In the genomic region with DNA sequence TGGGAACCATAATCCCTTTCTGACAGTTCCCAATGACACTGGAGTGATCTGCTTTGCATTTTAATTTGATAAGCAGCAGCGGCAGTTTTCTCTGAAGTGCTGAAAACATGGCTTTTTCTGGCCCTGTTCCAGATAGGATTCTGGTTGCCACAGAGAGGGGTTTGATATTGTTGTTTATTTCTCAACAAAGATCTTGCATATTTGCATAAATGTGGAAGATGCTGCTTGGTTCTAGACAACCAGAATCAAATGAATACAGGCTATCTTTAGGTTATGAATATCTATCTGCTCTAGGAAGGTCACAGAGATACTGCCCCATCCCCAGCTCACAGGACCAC, we compare ENCODE assay signal across 10 cellular contexts.
A peak's percentile ranks its signal among the peaks of the same experiment; 100 is the strongest.
DNase-seq lines count a peak whose midpoint lies in the region; ATAC-seq and TF ChIP-seq lines count a peak whose summit lies in the region.
"Had no signal": no experiment of that assay in that cellular context is flagged by ENCODE, and none has a peak within 500 bp of the region (broad histone marks: within the 10 kb centered on the region; RNA-seq: fewer than 3 reads in every experiment).

No MANE protein-coding gene starts in this region.

- POLR2A ChIA-PET in WTC11 (lab: Charles Lee), result no interaction called here

- TF ChIP-seq CTCF in parathyroid adenoma (IDR thresholded peaks at IDR 0.05) (no peak), progenitor cell of endocrine pancreas (IDR thresholded peaks at IDR 0.05; ENCODE audit: unreplicated experiment) (no peak), WTC11 (IDR thresholded peaks at IDR 0.05) (no peak), mucosa of descending colon (IDR thresholded peaks at IDR 0.05) (no peak)

- no peak for DNase-seq in T-helper 2 cell treated with Interferon-gamma antibody and Interleukin-4, amounts not matched to agents 5 μg/mL and 100 μg/mL, for 36 hours (ENCODE audit: low spot score)
- DNase-seq in T-helper 2 cell, result no peak
- peak; percentile 73 for DNase-seq in NCI-H2171 (lab: John Stamatoyannopoulos, UW)
- no peak for DNase-seq in progenitor cell of endocrine pancreas (ENCODE audit: low spot score, unreplicated experiment)
- DNase-seq in WTC11 (ENCODE audit: low spot score), result no peak
- no peak for DNase-seq in mucosa of descending colon
- DNase-seq: AML-193 had no signal

- ATAC-seq in WTC11 (no peak), mucosa of descending colon (no peak)

- H2AFZ ChIP-seq in parathyroid adenoma, result no peak overlapping the region

- no peaks in the 10 kb centered on the region for H3K27me3 ChIP-seq in parathyroid adenoma (ENCODE audit: control insufficient read depth, insufficient read depth, low read length)
- H3K27me3 ChIP-seq: neutrophil had no signal

- H3K4me3 Mint-ChIP-seq in T-helper 2 cell treated with Interferon-gamma antibody and Interleukin-4, amounts not matched to agents 5 μg/mL and 100 μg/mL, for 36 hours, result peak overlapping the region; percentile 89
- no peak overlapping the region for H3K4me3 Mint-ChIP-seq in progenitor cell of endocrine pancreas (ENCODE audit: low read depth)
- no peak overlapping the region for H3K4me3 Mint-ChIP-seq in WTC11

- H3K27ac Mint-ChIP-seq in T-helper 2 cell treated with Interferon-gamma antibody and Interleukin-4, amounts not matched to agents 5 μg/mL and 100 μg/mL, for 36 hours, result peak overlapping the region; percentile 93
- H3K27ac Mint-ChIP-seq in progenitor cell of endocrine pancreas (no peak overlapping the region), WTC11 (no peak overlapping the region)

- no peaks in the 10 kb centered on the region for H3K27me3 Mint-ChIP-seq in T-helper 2 cell treated with Interferon-gamma antibody and Interleukin-4, amounts not matched to agents 5 μg/mL and 100 μg/mL, for 36 hours (ENCODE audit: low read depth)
- H3K27me3 Mint-ChIP-seq in progenitor cell of endocrine pancreas, result no peaks in the 10 kb centered on the region
- H3K27me3 Mint-ChIP-seq in WTC11 (ENCODE audit: low read depth), result no peaks in the 10 kb centered on the region

- no peaks in the 10 kb centered on the region for H3K9me3 ChIP-seq in parathyroid adenoma (ENCODE audit: control insufficient read depth, low read length)
- no peaks in the 10 kb centered on the region for H3K9me3 ChIP-seq in mucosa of descending colon
- H3K9me3 ChIP-seq: neutrophil had no signal

- H3K9ac ChIP-seq in parathyroid adenoma, result no peak overlapping the region

- H3K9me3 Mint-ChIP-seq in T-helper 2 cell treated with Interferon-gamma antibody and Interleukin-4, amounts not matched to agents 5 μg/mL and 100 μg/mL, for 36 hours, result no peaks in the 10 kb centered on the region
- H3K9me3 Mint-ChIP-seq in progenitor cell of endocrine pancreas (ENCODE audit: low read depth) (no peaks in the 10 kb centered on the region), WTC11 (no peaks in the 10 kb centered on the region)

- peaks cover 4% of the 10 kb centered on the region for H3K79me2 ChIP-seq in parathyroid adenoma

- no peaks in the 10 kb centered on the region for H3K36me3 ChIP-seq in parathyroid adenoma (ENCODE audit: control insufficient read depth, insufficient read depth, low read length)
- no peaks in the 10 kb centered on the region for H3K36me3 ChIP-seq in mucosa of descending colon (ENCODE audit: low read depth)
- H3K36me3 ChIP-seq: neutrophil had no signal

- CTCF ChIA-PET in WTC11 (lab: Charles Lee), result interaction anchor here (0.7 to 0.8 kb wide), 2 partner anchors 10 to 84 kb away, joined by 3 read pairs; no protein-coding TSS in a partner anchor

- H3K36me3 Mint-ChIP-seq in T-helper 2 cell treated with Interferon-gamma antibody and Interleukin-4, amounts not matched to agents 5 μg/mL and 100 μg/mL, for 36 hours (ENCODE audit: low read depth), result peaks cover 12% of the 10 kb centered on the region
- H3K36me3 Mint-ChIP-seq in progenitor cell of endocrine pancreas (ENCODE audit: insufficient read depth) (peaks cover 1% of the 10 kb centered on the region), WTC11 (no peaks in the 10 kb centered on the region)

- H3K27ac ChIP-seq in cingulate gyrus (ENCODE audit: low read depth, low read length) (peak overlapping the region; percentile 43), parathyroid adenoma (peak overlapping the region; percentile 89)

- intact Hi-C loops in mucosa of descending colon (cut with DNase I, micrococcal nuclease), result no loop called here

- peak overlapping the region; percentile 69 for H3K4me2 ChIP-seq in parathyroid adenoma (ENCODE audit: low read length)

- peaks cover 8% of the 10 kb centered on the region for H3K4me1 ChIP-seq in parathyroid adenoma
- H3K4me1 ChIP-seq in mucosa of descending colon (ENCODE audit: low read depth), result peaks cover 10% of the 10 kb centered on the region

- peaks cover 56% of the 10 kb centered on the region for H3K4me1 Mint-ChIP-seq in T-helper 2 cell treated with Interferon-gamma antibody and Interleukin-4, amounts not matched to agents 5 μg/mL and 100 μg/mL, for 36 hours (ENCODE audit: low read depth)
- peaks cover 37% of the 10 kb centered on the region for H3K4me1 Mint-ChIP-seq in progenitor cell of endocrine pancreas (ENCODE audit: low read depth)
- peaks cover 41% of the 10 kb centered on the region for H3K4me1 Mint-ChIP-seq in WTC11

- peak overlapping the region; percentile 22 for H3K4me3 ChIP-seq in parathyroid adenoma (ENCODE audit: low read depth, low read length)
- H3K4me3 ChIP-seq in mucosa of descending colon, result no peak overlapping the region

TF ChIP-seq in WTC11, 78 proteins besides CTCF, POLR2A, EP300 and RAD21:
- TF ChIP-seq, protein P1, sequence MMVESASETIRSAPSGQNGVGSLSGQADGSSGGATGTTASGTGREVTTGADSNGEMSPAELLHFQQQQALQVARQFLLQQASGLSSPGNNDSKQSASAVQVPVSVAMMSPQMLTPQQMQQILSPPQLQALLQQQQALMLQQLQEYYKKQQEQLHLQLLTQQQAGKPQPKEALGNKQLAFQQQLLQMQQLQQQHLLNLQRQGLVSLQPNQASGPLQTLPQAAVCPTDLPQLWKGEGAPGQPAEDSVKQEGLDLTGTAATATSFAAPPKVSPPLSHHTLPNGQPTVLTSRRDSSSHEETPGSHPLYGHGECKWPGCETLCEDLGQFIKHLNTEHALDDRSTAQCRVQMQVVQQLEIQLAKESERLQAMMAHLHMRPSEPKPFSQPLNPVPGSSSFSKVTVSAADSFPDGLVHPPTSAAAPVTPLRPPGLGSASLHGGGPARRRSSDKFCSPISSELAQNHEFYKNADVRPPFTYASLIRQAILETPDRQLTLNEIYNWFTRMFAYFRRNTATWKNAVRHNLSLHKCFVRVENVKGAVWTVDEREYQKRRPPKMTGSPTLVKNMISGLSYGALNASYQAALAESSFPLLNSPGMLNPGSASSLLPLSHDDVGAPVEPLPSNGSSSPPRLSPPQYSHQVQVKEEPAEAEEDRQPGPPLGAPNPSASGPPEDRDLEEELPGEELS (CRISPR knock-in tag; IDR thresholded peaks at IDR 0.05), result no peak
- TF ChIP-seq GRHL2 (CRISPR knock-in tag; IDR thresholded peaks at IDR 0.05; ENCODE audit: insufficient replicate concordance, severe bottlenecking) (no peak), ELF4 (CRISPR knock-in tag; IDR thresholded peaks at IDR 0.05; ENCODE audit: low read depth) (no peak), SMAD3 (CRISPR knock-in tag; IDR thresholded peaks at IDR 0.05; ENCODE audit: borderline replicate concordance) (no peak), ZNF138 (CRISPR knock-in tag; conservative IDR thresholded peaks at IDR 0.05) (no peak), GABPB1 (CRISPR knock-in tag; IDR thresholded peaks at IDR 0.05) (no peak), OVOL2 (CRISPR knock-in tag; IDR thresholded peaks at IDR 0.05; ENCODE audit: borderline replicate concordance) (no peak), RORB (CRISPR knock-in tag; IDR thresholded peaks at IDR 0.05) (no peak), HMGA2 (CRISPR knock-in tag; IDR thresholded peaks at IDR 0.05) (no peak)
- TF ChIP-seq, protein P2, sequence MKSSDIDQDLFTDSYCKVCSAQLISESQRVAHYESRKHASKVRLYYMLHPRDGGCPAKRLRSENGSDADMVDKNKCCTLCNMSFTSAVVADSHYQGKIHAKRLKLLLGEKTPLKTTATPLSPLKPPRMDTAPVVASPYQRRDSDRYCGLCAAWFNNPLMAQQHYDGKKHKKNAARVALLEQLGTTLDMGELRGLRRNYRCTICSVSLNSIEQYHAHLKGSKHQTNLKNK (CRISPR knock-in tag; IDR thresholded peaks at IDR 0.05), result no peak
- TF ChIP-seq, protein P3, sequence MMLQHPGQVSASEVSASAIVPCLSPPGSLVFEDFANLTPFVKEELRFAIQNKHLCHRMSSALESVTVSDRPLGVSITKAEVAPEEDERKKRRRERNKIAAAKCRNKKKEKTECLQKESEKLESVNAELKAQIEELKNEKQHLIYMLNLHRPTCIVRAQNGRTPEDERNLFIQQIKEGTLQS (CRISPR knock-in tag; conservative IDR thresholded peaks at IDR 0.05), result no peak
- TF ChIP-seq, protein P4, sequence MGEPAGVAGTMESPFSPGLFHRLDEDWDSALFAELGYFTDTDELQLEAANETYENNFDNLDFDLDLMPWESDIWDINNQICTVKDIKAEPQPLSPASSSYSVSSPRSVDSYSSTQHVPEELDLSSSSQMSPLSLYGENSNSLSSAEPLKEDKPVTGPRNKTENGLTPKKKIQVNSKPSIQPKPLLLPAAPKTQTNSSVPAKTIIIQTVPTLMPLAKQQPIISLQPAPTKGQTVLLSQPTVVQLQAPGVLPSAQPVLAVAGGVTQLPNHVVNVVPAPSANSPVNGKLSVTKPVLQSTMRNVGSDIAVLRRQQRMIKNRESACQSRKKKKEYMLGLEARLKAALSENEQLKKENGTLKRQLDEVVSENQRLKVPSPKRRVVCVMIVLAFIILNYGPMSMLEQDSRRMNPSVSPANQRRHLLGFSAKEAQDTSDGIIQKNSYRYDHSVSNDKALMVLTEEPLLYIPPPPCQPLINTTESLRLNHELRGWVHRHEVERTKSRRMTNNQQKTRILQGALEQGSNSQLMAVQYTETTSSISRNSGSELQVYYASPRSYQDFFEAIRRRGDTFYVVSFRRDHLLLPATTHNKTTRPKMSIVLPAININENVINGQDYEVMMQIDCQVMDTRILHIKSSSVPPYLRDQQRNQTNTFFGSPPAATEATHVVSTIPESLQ (CRISPR knock-in tag; IDR thresholded peaks at IDR 0.05), result no peak
